Comparison of ENCODE assay signal across 1 cellular context in the genomic region with DNA sequence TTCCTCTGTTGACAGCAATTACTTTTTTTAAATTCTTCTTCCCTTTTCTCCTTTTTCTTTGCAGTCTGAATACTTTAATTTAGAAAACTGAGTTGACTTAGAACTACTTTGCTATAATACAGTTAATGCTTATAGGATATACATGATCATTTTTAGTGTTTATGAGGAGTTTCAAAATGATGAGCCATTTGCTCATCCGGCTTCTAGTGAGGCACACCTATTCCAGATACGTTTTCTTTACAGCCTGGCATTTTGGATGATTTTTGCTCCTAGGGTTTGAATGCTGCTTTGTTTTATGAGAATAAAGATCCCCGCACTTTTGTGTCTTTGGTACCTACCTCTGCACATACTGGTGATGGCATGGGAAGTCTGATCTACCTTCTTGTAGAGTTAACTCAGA.
TF ChIP-seq lines count a peak whose summit lies in the region.

No MANE protein-coding gene starts in this region.

TF ChIP-seq in IMR-90, 13 proteins besides CTCF, POLR2A, EP300 and RAD21 (continued from another document):
- TF ChIP-seq, protein P1, sequence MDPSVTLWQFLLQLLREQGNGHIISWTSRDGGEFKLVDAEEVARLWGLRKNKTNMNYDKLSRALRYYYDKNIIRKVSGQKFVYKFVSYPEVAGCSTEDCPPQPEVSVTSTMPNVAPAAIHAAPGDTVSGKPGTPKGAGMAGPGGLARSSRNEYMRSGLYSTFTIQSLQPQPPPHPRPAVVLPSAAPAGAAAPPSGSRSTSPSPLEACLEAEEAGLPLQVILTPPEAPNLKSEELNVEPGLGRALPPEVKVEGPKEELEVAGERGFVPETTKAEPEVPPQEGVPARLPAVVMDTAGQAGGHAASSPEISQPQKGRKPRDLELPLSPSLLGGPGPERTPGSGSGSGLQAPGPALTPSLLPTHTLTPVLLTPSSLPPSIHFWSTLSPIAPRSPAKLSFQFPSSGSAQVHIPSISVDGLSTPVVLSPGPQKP (IDR thresholded peaks at IDR 0.05; ENCODE audit: borderline replicate concordance, low read depth, low read length): no peak
- no peak for TF ChIP-seq RCOR1 (IDR thresholded peaks at IDR 0.05; ENCODE audit: insufficient replicate concordance, low read length)
- no peak for TF ChIP-seq BHLHE40 (IDR thresholded peaks at IDR 0.05; ENCODE audit: low read depth, low read length)
- TF ChIP-seq CHD1 (IDR thresholded peaks at IDR 0.05; ENCODE audit: low read depth, low read length): no peak
- no peak for TF ChIP-seq MAZ (IDR thresholded peaks at IDR 0.05; ENCODE audit: borderline replicate concordance, low read depth, low read length)
- TF ChIP-seq RFX5 (IDR thresholded peaks at IDR 0.05; ENCODE audit: low read depth, low read length): no peak
- TF ChIP-seq, protein P2, sequence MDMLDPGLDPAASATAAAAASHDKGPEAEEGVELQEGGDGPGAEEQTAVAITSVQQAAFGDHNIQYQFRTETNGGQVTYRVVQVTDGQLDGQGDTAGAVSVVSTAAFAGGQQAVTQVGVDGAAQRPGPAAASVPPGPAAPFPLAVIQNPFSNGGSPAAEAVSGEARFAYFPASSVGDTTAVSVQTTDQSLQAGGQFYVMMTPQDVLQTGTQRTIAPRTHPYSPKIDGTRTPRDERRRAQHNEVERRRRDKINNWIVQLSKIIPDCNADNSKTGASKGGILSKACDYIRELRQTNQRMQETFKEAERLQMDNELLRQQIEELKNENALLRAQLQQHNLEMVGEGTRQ (IDR thresholded peaks at IDR 0.05; ENCODE audit: low read depth, low read length): no peak
- no peak for TF ChIP-seq MAFK (IDR thresholded peaks at IDR 0.05; ENCODE audit: low read depth, low read length)
- no peak for TF ChIP-seq FOS (IDR thresholded peaks at IDR 0.05; ENCODE audit: low read depth, low read length)
- no peak for TF ChIP-seq SMC3 (IDR thresholded peaks at IDR 0.05; ENCODE audit: low read depth, low read length)
- TF ChIP-seq CEBPB (IDR thresholded peaks at IDR 0.05; ENCODE audit: low read depth, low read length): no peak
